11 cellular contexts compared by ENCODE assay signal in genomic region chr12:119594399-119594730, GRCh38. TPM values are rescaled to one million over a fixed set of nuclear protein-coding genes. Genes with fewer than 3 reads are reported as not detected.
DNase-seq lines count a peak whose midpoint lies in the region; ATAC-seq and TF ChIP-seq lines count a peak whose summit lies in the region.
"Had no signal": no experiment of that assay in that cellular context is flagged by ENCODE, and none has a peak within 500 bp of the region (broad histone marks: within the 10 kb centered on the region; RNA-seq: fewer than 3 reads in every experiment).

No MANE protein-coding gene starts in this region.

- CTCF ChIA-PET in activated CD8-positive, alpha-beta memory T cell treated with anti-CD3 and anti-CD28 coated beads, Interleukin-2, amount 10 ng/mL, durations not matched to agents 7 days and 5 days (lab: Charles Lee) = no interaction called here

- TF ChIP-seq RAD21 in liver (IDR thresholded peaks at IDR 0.05) = no peak

- peak; percentile 10 for DNase-seq in MG63
- peak; percentile 36 for DNase-seq in endothelial cell (ENCODE audit: low spot score)
- no peak for DNase-seq in stimulated activated effector memory CD8-positive, alpha-beta T cell treated with anti-CD3 and anti-CD28 coated beads, Interleukin-12 subunit alpha, Interleukin-12 subunit beta, amount 100 ng/mL, for 72 hours (ENCODE audit: low spot score in 2 of 2)
- DNase-seq in UCSD-AML1 (lab: John Stamatoyannopoulos, UW; ENCODE audit: unreplicated experiment) = no peak
- no peak for DNase-seq in activated CD8-positive, alpha-beta memory T cell treated with anti-CD3 and anti-CD28 coated beads, Interleukin-2, amount 10 ng/mL, durations not matched to agents 7 days and 5 days
- DNase-seq in stimulated activated CD4-positive, alpha-beta T cell treated with anti-CD3 and anti-CD28 coated beads, Interleukin-1b, Interleukin-23, amount 100 ng/mL, for 48 hours = no peak
- no peak for DNase-seq in foreskin melanocyte
- DNase-seq: activated naive CD4-positive, alpha-beta T cell treated with Interleukin-2 at 50 U/mL for 16 hours had no signal

- peak overlapping the region; percentile 100 for H3K4me3 Mint-ChIP-seq in endothelial cell (ENCODE audit: unreplicated experiment)
- H3K4me3 Mint-ChIP-seq in stimulated activated effector memory CD8-positive, alpha-beta T cell treated with anti-CD3 and anti-CD28 coated beads, Interleukin-12 subunit alpha, Interleukin-12 subunit beta, amount 100 ng/mL, for 72 hours = peak overlapping the region; percentile 14
- H3K4me3 Mint-ChIP-seq in activated CD8-positive, alpha-beta memory T cell treated with anti-CD3 and anti-CD28 coated beads, Interleukin-2, amount 10 ng/mL, durations not matched to agents 7 days and 5 days = no peak overlapping the region

- peaks cover 23% of the 10 kb centered on the region for H3K27me3 ChIP-seq in MG63
- H3K27me3 ChIP-seq in liver (ENCODE audit: control insufficient read depth in 4 of 4, insufficient read depth in 4 of 4, low read length in 3 of 4) = peaks cover 0 to 4% (median 0%) of the 10 kb centered on the region in 4 donors

- no peak for TF ChIP-seq CTCF in endothelial cell (IDR thresholded peaks at IDR 0.05; ENCODE audit: unreplicated experiment)
- TF ChIP-seq CTCF in liver (IDR thresholded peaks at IDR 0.05; ENCODE audit: low read depth, low read length, missing input control) = no peak

- no peak overlapping the region for H3K9ac ChIP-seq in liver (ENCODE audit: low read depth in 1 of 2, low read length in 2 of 2)

- 4% methylated on average over 22 of the region's 22 CpGs for WGBS in liver

- ATAC-seq in stimulated activated effector memory CD8-positive, alpha-beta T cell treated with anti-CD3 and anti-CD28 coated beads, Interleukin-12 subunit alpha, Interleukin-12 subunit beta, amount 100 ng/mL, for 72 hours = no peak
- ATAC-seq in activated CD8-positive, alpha-beta memory T cell treated with anti-CD3 and anti-CD28 coated beads, Interleukin-2, amount 10 ng/mL, durations not matched to agents 7 days and 5 days = no peak
- ATAC-seq: K562 had no signal

- peaks cover 6 to 21% (median 14%) of the 10 kb centered on the region in 4 donors for H3K4me1 ChIP-seq in liver (ENCODE audit: control insufficient read depth in 4 of 4, insufficient read depth in 4 of 4, low read length in 3 of 4)

- no peaks in the 10 kb centered on the region for H3K36me3 ChIP-seq in MG63
- no peaks in the 10 kb centered on the region for H3K36me3 ChIP-seq in liver (ENCODE audit: control insufficient read depth in 4 of 4, insufficient read depth in 3 of 4, low read depth in 1 of 4, low read length in 3 of 4)

- peaks cover 52% of the 10 kb centered on the region for H3K4me1 Mint-ChIP-seq in endothelial cell (ENCODE audit: unreplicated experiment)
- peaks cover 24% of the 10 kb centered on the region for H3K4me1 Mint-ChIP-seq in stimulated activated effector memory CD8-positive, alpha-beta T cell treated with anti-CD3 and anti-CD28 coated beads, Interleukin-12 subunit alpha, Interleukin-12 subunit beta, amount 100 ng/mL, for 72 hours
- peaks cover 9% of the 10 kb centered on the region for H3K4me1 Mint-ChIP-seq in activated CD8-positive, alpha-beta memory T cell treated with anti-CD3 and anti-CD28 coated beads, Interleukin-2, amount 10 ng/mL, durations not matched to agents 7 days and 5 days

- H3K27me3 Mint-ChIP-seq in endothelial cell (ENCODE audit: unreplicated experiment) = peaks cover 21% of the 10 kb centered on the region
- H3K27me3 Mint-ChIP-seq in activated CD8-positive, alpha-beta memory T cell treated with anti-CD3 and anti-CD28 coated beads, Interleukin-2, amount 10 ng/mL, durations not matched to agents 7 days and 5 days = peaks cover 87% of the 10 kb centered on the region

- H3K4me3 ChIP-seq in MG63 (no peak overlapping the region; the same call in 1 of the 2 replicates), liver (ENCODE audit: low read depth in 1 of 3, low read length in 3 of 3) (peak overlapping the region in 2 of 3 donors; percentile 0 to 53)
- H3K4me3 ChIP-seq: K562 had no signal

- no peak overlapping the region for H3K27ac ChIP-seq in liver (ENCODE audit: low read depth in 1 of 2, low read length in 2 of 2)

- peak overlapping the region; percentile 96 for H3K27ac Mint-ChIP-seq in endothelial cell (ENCODE audit: unreplicated experiment)
- no peak overlapping the region for H3K27ac Mint-ChIP-seq in stimulated activated effector memory CD8-positive, alpha-beta T cell treated with anti-CD3 and anti-CD28 coated beads, Interleukin-12 subunit alpha, Interleukin-12 subunit beta, amount 100 ng/mL, for 72 hours
- no peak overlapping the region for H3K27ac Mint-ChIP-seq in activated CD8-positive, alpha-beta memory T cell treated with anti-CD3 and anti-CD28 coated beads, Interleukin-2, amount 10 ng/mL, durations not matched to agents 7 days and 5 days

- H3K36me3 Mint-ChIP-seq in endothelial cell (ENCODE audit: low read depth, unreplicated experiment) = peaks cover 27% of the 10 kb centered on the region
- no peaks in the 10 kb centered on the region for H3K36me3 Mint-ChIP-seq in stimulated activated effector memory CD8-positive, alpha-beta T cell treated with anti-CD3 and anti-CD28 coated beads, Interleukin-12 subunit alpha, Interleukin-12 subunit beta, amount 100 ng/mL, for 72 hours
- H3K36me3 Mint-ChIP-seq in activated CD8-positive, alpha-beta memory T cell treated with anti-CD3 and anti-CD28 coated beads, Interleukin-2, amount 10 ng/mL, durations not matched to agents 7 days and 5 days = peaks cover 2% of the 10 kb centered on the region

- H3K9me3 ChIP-seq in MG63 = peaks cover 3% of the 10 kb centered on the region
- H3K9me3 ChIP-seq in liver (ENCODE audit: control insufficient read depth in 4 of 4, low read length in 3 of 4) = no peaks in the 10 kb centered on the region

- no peaks in the 10 kb centered on the region for H3K9me3 Mint-ChIP-seq in endothelial cell (ENCODE audit: unreplicated experiment)
- no peaks in the 10 kb centered on the region for H3K9me3 Mint-ChIP-seq in stimulated activated effector memory CD8-positive, alpha-beta T cell treated with anti-CD3 and anti-CD28 coated beads, Interleukin-12 subunit alpha, Interleukin-12 subunit beta, amount 100 ng/mL, for 72 hours
- no peaks in the 10 kb centered on the region for H3K9me3 Mint-ChIP-seq in activated CD8-positive, alpha-beta memory T cell treated with anti-CD3 and anti-CD28 coated beads, Interleukin-2, amount 10 ng/mL, durations not matched to agents 7 days and 5 days (ENCODE audit: low read depth)

TF ChIP-seq in liver, 16 proteins besides CTCF, POLR2A, EP300 and RAD21 (continues in another document):
- TF ChIP-seq SP1 (IDR thresholded peaks at IDR 0.05) = no peak
- TF ChIP-seq ZBTB33 (IDR thresholded peaks at IDR 0.05) = no peak
- TF ChIP-seq JUND (IDR thresholded peaks at IDR 0.05) = no peak
- TF ChIP-seq NR2F2 (IDR thresholded peaks at IDR 0.05) = no peak
- no peak for TF ChIP-seq FOXA1 (IDR thresholded peaks at IDR 0.05)
- TF ChIP-seq YY1 (IDR thresholded peaks at IDR 0.05) = no peak
- no peak for TF ChIP-seq REST (IDR thresholded peaks at IDR 0.05)
- no peak for TF ChIP-seq RXRA (IDR thresholded peaks at IDR 0.05)
- TF ChIP-seq FOXA2 (IDR thresholded peaks at IDR 0.05) = no peak
- TF ChIP-seq EGR1 (IDR thresholded peaks at IDR 0.05; ENCODE audit: low read depth in 2 of 2) = no peak
- TF ChIP-seq HNF4G (IDR thresholded peaks at IDR 0.05) = no peak
- no peak for TF ChIP-seq TAF1 (conservative IDR thresholded peaks at IDR 0.05)

RNA-seq across cellular contexts. Expression of gene TMEM233, which starts 0.8 kb away (rescaled TPM):
- total RNA-seq in MG63 (2014; rRNA removed; shearing (Covaris generic); ENCODE audit: low replicate concordance) = 0.20 TPM in 1 of 2 replicates, not detected in the other
- 7.2 TPM for total RNA-seq in endothelial cell (ENCODE audit: unreplicated experiment)
- total RNA-seq in liver = under 1 TPM; 0.05 to 0.17 TPM
- under 1 TPM; 0.05 to 0.14 TPM for polyA plus RNA-seq in liver
- not detected for total RNA-seq in activated CD8-positive, alpha-beta memory T cell treated with anti-CD3 and anti-CD28 coated beads, Interleukin-2, amount 10 ng/mL, durations not matched to agents 7 days and 5 days
- total RNA-seq: G401 had no signal

Comparison
In these comparisons a context has a peak if more than half of its experiments do, and no peak if none do; other contexts are left out.
1. DNase-seq: peak in MG63 (single experiment) and endothelial cell (single experiment); none in stimulated activated effector memory CD8-positive, alpha-beta T cell treated with anti-CD3 and anti-CD28 coated beads, Interleukin-12 subunit alpha, Interleukin-12 subunit beta, amount 100 ng/mL, for 72 hours (0 of 2), UCSD-AML1 (single experiment), activated CD8-positive, alpha-beta memory T cell treated with anti-CD3 and anti-CD28 coated beads, Interleukin-2, amount 10 ng/mL, durations not matched to agents 7 days and 5 days (single experiment), stimulated activated CD4-positive, alpha-beta T cell treated with anti-CD3 and anti-CD28 coated beads, Interleukin-1b, Interleukin-23, amount 100 ng/mL, for 48 hours (single experiment) and foreskin melanocyte (single experiment).